1 cellular context compared by ENCODE assay signal in genomic region chr1:115877511-115877910, GRCh38.
TF ChIP-seq lines count a peak whose summit lies in the region.

No MANE protein-coding gene starts in this region.

TF ChIP-seq in WTC11, 78 proteins besides CTCF, POLR2A, EP300 and RAD21 (continued from another document):
- TF ChIP-seq PRDM15 (CRISPR knock-in tag; IDR thresholded peaks at IDR 0.05) (no peak), EMX1 (CRISPR knock-in tag; IDR thresholded peaks at IDR 0.05) (no peak)
- TF ChIP-seq, protein P1, sequence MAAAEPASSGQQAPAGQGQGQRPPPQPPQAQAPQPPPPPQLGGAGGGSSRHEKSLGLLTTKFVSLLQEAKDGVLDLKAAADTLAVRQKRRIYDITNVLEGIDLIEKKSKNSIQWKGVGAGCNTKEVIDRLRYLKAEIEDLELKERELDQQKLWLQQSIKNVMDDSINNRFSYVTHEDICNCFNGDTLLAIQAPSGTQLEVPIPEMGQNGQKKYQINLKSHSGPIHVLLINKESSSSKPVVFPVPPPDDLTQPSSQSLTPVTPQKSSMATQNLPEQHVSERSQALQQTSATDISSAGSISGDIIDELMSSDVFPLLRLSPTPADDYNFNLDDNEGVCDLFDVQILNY (CRISPR knock-in tag; IDR thresholded peaks at IDR 0.05) = no peak
- TF ChIP-seq, protein P2, sequence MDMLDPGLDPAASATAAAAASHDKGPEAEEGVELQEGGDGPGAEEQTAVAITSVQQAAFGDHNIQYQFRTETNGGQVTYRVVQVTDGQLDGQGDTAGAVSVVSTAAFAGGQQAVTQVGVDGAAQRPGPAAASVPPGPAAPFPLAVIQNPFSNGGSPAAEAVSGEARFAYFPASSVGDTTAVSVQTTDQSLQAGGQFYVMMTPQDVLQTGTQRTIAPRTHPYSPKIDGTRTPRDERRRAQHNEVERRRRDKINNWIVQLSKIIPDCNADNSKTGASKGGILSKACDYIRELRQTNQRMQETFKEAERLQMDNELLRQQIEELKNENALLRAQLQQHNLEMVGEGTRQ (CRISPR knock-in tag; IDR thresholded peaks at IDR 0.05) = no peak
